ENCODE assay signal across 26 cellular contexts in the genomic region with DNA sequence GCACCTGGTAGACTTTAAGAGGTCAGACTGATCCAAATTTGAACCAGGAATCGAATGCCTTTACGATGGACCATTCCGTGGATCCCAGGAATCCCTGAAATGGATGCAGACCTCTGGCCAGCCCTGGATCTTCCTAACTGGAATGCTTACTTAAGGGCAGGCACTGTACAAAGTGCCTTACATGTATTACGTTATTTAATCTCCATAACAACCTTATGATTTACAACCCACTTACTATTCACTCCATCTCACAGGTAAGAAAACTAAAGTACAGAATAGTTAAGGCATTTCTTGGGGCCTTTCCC.
DNase-seq lines count a peak whose midpoint lies in the region; ATAC-seq, FAIRE-seq and TF ChIP-seq lines count a peak whose summit lies in the region.
"Had no signal": no experiment of that assay in that cellular context is flagged by ENCODE, and none has a peak within 500 bp of the region (broad histone marks: within the 10 kb centered on the region; RNA-seq: fewer than 3 reads in every experiment).

No MANE protein-coding gene starts in this region.

- H3K9me3 ChIP-seq in mammary epithelial cell (replicated peaks; ENCODE audit: insufficient read depth, low read length) (no peaks in the 10 kb centered on the region), PC-3 (ENCODE audit: low read length) (no peaks in the 10 kb centered on the region), smooth muscle cell (replicated peaks; ENCODE audit: low read depth) (no peaks in the 10 kb centered on the region), OCI-LY7 (ENCODE audit: low read length) (no peaks in the 10 kb centered on the region)
- H3K9me3 ChIP-seq: BE2C had no signal

- TF ChIP-seq CTCF in mammary epithelial cell (conservative IDR thresholded peaks at IDR 0.05 in 1 of 2, IDR thresholded peaks at IDR 0.05 in 1 of 2; ENCODE audit: extremely low read depth in 1 of 2, insufficient read depth in 1 of 2, low read depth in 1 of 2, low read length in 2 of 2), result no peak
- TF ChIP-seq CTCF in MCF 10A (IDR thresholded peaks at IDR 0.05; ENCODE audit: unreplicated experiment), result no peak
- TF ChIP-seq CTCF in PC-3 (conservative IDR thresholded peaks at IDR 0.05; ENCODE audit: low read depth, low read length), result no peak
- no peak for TF ChIP-seq CTCF in smooth muscle cell (IDR thresholded peaks at IDR 0.05; ENCODE audit: borderline replicate concordance, insufficient read depth, poor library complexity, severe bottlenecking)
- TF ChIP-seq CTCF in OCI-LY7 (conservative IDR thresholded peaks at IDR 0.05; ENCODE audit: low read length), result no peak

- ATAC-seq in PC-3 (no peak), SK-N-SH treated with all-trans-retinoic acid at 6 μM for 48 hours (peak; percentile 54), GM18517 (IDR thresholded peaks at IDR 0.05; ENCODE audit: unreplicated experiment) (no peak)
- ATAC-seq: GM23338, HCT116 had no signal

- H3K9me3 Mint-ChIP-seq in MCF 10A (ENCODE audit: unreplicated experiment), result no peaks in the 10 kb centered on the region
- H3K9me3 Mint-ChIP-seq: CD4-positive, alpha-beta T cell; GM23338 had no signal

- H3K4me2 ChIP-seq in mammary epithelial cell (ENCODE audit: insufficient read depth, low read depth, low read length) (no peak overlapping the region), PC-3 (ENCODE audit: low read length) (peak overlapping the region; percentile 22; the same call in 1 of the 2 replicates), smooth muscle cell (peak overlapping the region; percentile 63), OCI-LY7 (ENCODE audit: low read length) (no peak overlapping the region)
- H3K4me2 ChIP-seq: BLaER1 treated with 17β-estradiol and CSF1 and Interleukin-3, amounts not matched to agents 10 nM and 100 nM; GM23338 had no signal

- H2AFZ ChIP-seq in mammary epithelial cell (ENCODE audit: low read depth, low read length) (peak overlapping the region; percentile 7), PC-3 (ENCODE audit: low read length) (no peak overlapping the region), smooth muscle cell (ENCODE audit: low read depth) (no peak overlapping the region), OCI-LY7 (ENCODE audit: low read length) (no peak overlapping the region)
- H2AFZ ChIP-seq: GM23338 had no signal

- H4K20me1 ChIP-seq in mammary epithelial cell (ENCODE audit: insufficient read depth, low read length) (no peaks in the 10 kb centered on the region), PC-3 (ENCODE audit: low read length) (no peaks in the 10 kb centered on the region), smooth muscle cell (ENCODE audit: low read depth) (no peaks in the 10 kb centered on the region), OCI-LY7 (ENCODE audit: insufficient read depth, low read length) (no peaks in the 10 kb centered on the region)
- H4K20me1 ChIP-seq: BLaER1 treated with 17β-estradiol and CSF1 and Interleukin-3, amounts not matched to agents 10 nM and 100 nM had no signal

- H3K27ac Mint-ChIP-seq in MCF 10A (ENCODE audit: low read depth, unreplicated experiment), result no peak overlapping the region
- H3K27ac Mint-ChIP-seq: CD14-positive monocyte; CD4-positive, alpha-beta T cell; GM23338; H9 had no signal

- no peaks in the 10 kb centered on the region for H3K36me3 Mint-ChIP-seq in MCF 10A (ENCODE audit: insufficient read depth, unreplicated experiment)
- H3K36me3 Mint-ChIP-seq: CD14-positive monocyte had no signal

- in situ Hi-C loops in mammary epithelial cell (cut with MboI; ENCODE audit: low sequenced_read_pairs in 2 of 2), result no loop called here

- peaks cover 15% of the 10 kb centered on the region for H3K4me1 Mint-ChIP-seq in MCF 10A (ENCODE audit: insufficient read depth, unreplicated experiment)
- H3K4me1 Mint-ChIP-seq: CD14-positive monocyte; CD8-positive, alpha-beta memory T cell had no signal

- WGBS in mammary epithelial cell (ENCODE audit: low coverage, missing lambda C conversion rate), result 97% methylated on average over 4 of the region's 4 CpGs
- 63% methylated on average over 4 of the region's 4 CpGs for WGBS in smooth muscle cell (ENCODE audit: low lambda C conversion rate)

- H3F3A ChIP-seq in PC-3 (ENCODE audit: low read length, unreplicated experiment) (no peaks in the 10 kb centered on the region), smooth muscle cell (ENCODE audit: low read depth) (peaks cover 5% of the 10 kb centered on the region)

- H3K27ac ChIP-seq in mammary epithelial cell (ENCODE audit: insufficient read depth, low read depth, low read length) (no peak overlapping the region), PC-3 (ENCODE audit: low read length) (no peak overlapping the region), smooth muscle cell (ENCODE audit: low read depth) (peak overlapping the region; percentile 65), OCI-LY7 (ENCODE audit: low read depth, low read length, poor library complexity, severe bottlenecking) (no peak overlapping the region)
- H3K27ac ChIP-seq: 22Rv1; BLaER1 treated with 17β-estradiol and CSF1 and Interleukin-3, amounts not matched to agents 10 nM and 100 nM had no signal

- H3K4me3 Mint-ChIP-seq in MCF 10A (ENCODE audit: unreplicated experiment), result no peak overlapping the region
- H3K4me3 Mint-ChIP-seq: CD14-positive monocyte; CD4-positive, alpha-beta T cell; CD8-positive, alpha-beta memory T cell; GM23338; H9 had no signal

- BruUV-seq in mammary epithelial cell (replicated peaks; lab: Mats Ljungman, UMichigan) (no TSS peak), MCF 10A (replicated peaks; lab: Mats Ljungman, UMichigan) (no TSS peak), PC-3 (replicated peaks; lab: Mats Ljungman, UMichigan) (no TSS peak), OCI-LY7 (replicated peaks; lab: Mats Ljungman, UMichigan) (no TSS peak)

- no peak overlapping the region for H3K9ac ChIP-seq in mammary epithelial cell (ENCODE audit: insufficient read depth, low read length)
- no peak overlapping the region for H3K9ac ChIP-seq in PC-3 (ENCODE audit: low read length)
- H3K9ac ChIP-seq in smooth muscle cell (ENCODE audit: low read depth), result peak overlapping the region; percentile 12
- H3K9ac ChIP-seq: BLaER1 treated with 17β-estradiol and CSF1 and Interleukin-3, amounts not matched to agents 10 nM and 100 nM had no signal

- H3K9me2 ChIP-seq in PC-3 (replicated peaks; ENCODE audit: low read length) (no peaks in the 10 kb centered on the region), OCI-LY7 (ENCODE audit: insufficient read depth, low read length) (no peaks in the 10 kb centered on the region)

- peaks cover 15% of the 10 kb centered on the region for H3K4me1 ChIP-seq in mammary epithelial cell (ENCODE audit: insufficient read depth, low read length)
- peaks cover 5% of the 10 kb centered on the region; the same call in 1 of the 2 replicates for H3K4me1 ChIP-seq in PC-3 (ENCODE audit: insufficient read depth, low read length)
- H3K4me1 ChIP-seq in smooth muscle cell (ENCODE audit: low read depth), result peaks cover 3% of the 10 kb centered on the region
- H3K4me1 ChIP-seq in OCI-LY7 (ENCODE audit: insufficient read depth, low read length, poor library complexity, severe bottlenecking), result peaks cover 6% of the 10 kb centered on the region
- H3K4me1 ChIP-seq: BE2C had no signal

- H3K4me3 ChIP-seq in mammary epithelial cell (replicated peaks in 1 of 3; ENCODE audit: insufficient read depth in 1 of 3, low read depth in 2 of 3, low read length in 3 of 3), result no peak overlapping the region
- H3K4me3 ChIP-seq in PC-3 (ENCODE audit: low read length), result no peak overlapping the region
- no peak overlapping the region for H3K4me3 ChIP-seq in smooth muscle cell
- no peak overlapping the region for H3K4me3 ChIP-seq in OCI-LY7 (ENCODE audit: low read depth, low read length, poor library complexity, severe bottlenecking)
- H3K4me3 ChIP-seq: BLaER1 treated with 17β-estradiol and CSF1 and Interleukin-3, amounts not matched to agents 10 nM and 100 nM; GM23338 had no signal

- DNase-seq in mammary epithelial cell, result no peak
- no peak for DNase-seq in MCF 10A (ENCODE audit: unreplicated experiment)
- DNase-seq in PC-3, result no peak
- DNase-seq in smooth muscle cell (lab: John Stamatoyannopoulos, UW; ENCODE audit: unreplicated experiment), result no peak
- DNase-seq in OCI-LY7 (ENCODE audit: low spot score), result no peak
- DNase-seq in HTR-8/SVneo (ENCODE audit: insufficient read length, low spot score), result no peak
- DNase-seq: AML-193; BE2C; Calu3; CD4-positive, alpha-beta T cell; CD8-positive, alpha-beta memory T cell; COR-L47; DMS53; DMS79 treated with DMSO at 0.1 percent for 48 hours; GF-D8; H9 had no signal

- H3K79me2 ChIP-seq in mammary epithelial cell (ENCODE audit: insufficient read depth, low read length), result no peaks in the 10 kb centered on the region
- no peaks in the 10 kb centered on the region for H3K79me2 ChIP-seq in PC-3 (ENCODE audit: low read length)
- H3K79me2 ChIP-seq in smooth muscle cell (ENCODE audit: low read depth), result no peaks in the 10 kb centered on the region
- H3K79me2 ChIP-seq in OCI-LY7 (ENCODE audit: insufficient read depth, low read depth, low read length), result no peaks in the 10 kb centered on the region

- H3K27me3 ChIP-seq in mammary epithelial cell (ENCODE audit: insufficient read depth, low read length), result no peaks in the 10 kb centered on the region
- H3K27me3 ChIP-seq in PC-3 (ENCODE audit: low read length), result no peaks in the 10 kb centered on the region
- H3K27me3 ChIP-seq in smooth muscle cell (ENCODE audit: low read depth), result no peaks in the 10 kb centered on the region
- H3K27me3 ChIP-seq: BE2C; BLaER1 treated with 17β-estradiol and CSF1 and Interleukin-3, amounts not matched to agents 10 nM and 100 nM had no signal

- H3K36me3 ChIP-seq in mammary epithelial cell (ENCODE audit: insufficient read depth, low read length) (no peaks in the 10 kb centered on the region), PC-3 (ENCODE audit: low read depth, low read length) (no peaks in the 10 kb centered on the region), smooth muscle cell (ENCODE audit: low read depth) (no peaks in the 10 kb centered on the region), OCI-LY7 (ENCODE audit: insufficient read depth, low read length) (no peaks in the 10 kb centered on the region)
- H3K36me3 ChIP-seq: BE2C; BLaER1 treated with 17β-estradiol and CSF1 and Interleukin-3, amounts not matched to agents 10 nM and 100 nM had no signal

- POLR2A ChIA-PET in MCF 10A (lab: Yijun Ruan, JAX) (interaction anchor here (0.6 to 2.0 kb wide), 6 partner anchors 12 to 597 kb away, joined by 3 to 8 read pairs (median 3); no protein-coding TSS in a partner anchor), PC-3 (lab: Charles Lee; ENCODE audit: unreplicated experiment) (no interaction called here), OCI-LY7 (lab: Charles Lee) (interaction anchor here (0.7 to 1.1 kb wide), 3 partner anchors 27 to 179 kb away, joined by 3 to 6 read pairs (median 5); no protein-coding TSS in a partner anchor)

- CTCF ChIA-PET in mammary epithelial cell (lab: Charles Lee; ENCODE audit: low non-redundant PET) (interaction anchor here (0.6 kb wide), 1 partner anchor 938 kb away, joined by 8 read pairs; no protein-coding TSS in a partner anchor), MCF 10A (lab: Yijun Ruan, JAX) (interaction anchor here (1.4 kb wide), 1 partner anchor 16 kb away, joined by 5 read pairs; no protein-coding TSS in a partner anchor), PC-3 (lab: Charles Lee) (no interaction called here), OCI-LY7 (lab: Charles Lee; ENCODE audit: unreplicated experiment) (interaction anchor here (0.7 to 1.4 kb wide), 2 partner anchors 15 to 23 kb away, joined by 3 to 4 read pairs; no protein-coding TSS in a partner anchor)

- dilution Hi-C loops in mammary epithelial cell (cut with HindIII; ENCODE audit: low sequenced_read_pairs), result no loop called here

- FAIRE-seq in HTR-8/SVneo (lab: Jason Lieb, UNC), result no peak
- FAIRE-seq: A204.1, GM12891, GM18507 had no signal

- H3K27me3 Mint-ChIP-seq in MCF 10A (ENCODE audit: insufficient read depth, unreplicated experiment), result no peaks in the 10 kb centered on the region
- H3K27me3 Mint-ChIP-seq: CD4-positive, alpha-beta T cell had no signal

- intact Hi-C loops in mammary epithelial cell (cut with micrococcal nuclease), result no loop called here
- intact Hi-C loops in MCF 10A (cut with micrococcal nuclease), result no loop called here
- intact Hi-C loops in PC-3 (cut with micrococcal nuclease), result no loop called here
- intact Hi-C loops in OCI-LY7 (cut with micrococcal nuclease; ENCODE audit: unreplicated experiment), result no loop called here

Comparison
In these comparisons a context has a peak if more than half of its experiments do, and no peak if none do; other contexts are left out.
1. H3K4me2 ChIP-seq: peak in PC-3 (single experiment) and smooth muscle cell (single experiment); none in mammary epithelial cell (single experiment) and OCI-LY7 (single experiment).